In genomic region chr2:197846789-197847188, GRCh38 we compare ENCODE assay signal across 23 cellular contexts. TPM values are rescaled to one million over a fixed set of nuclear protein-coding genes. Genes with fewer than 3 reads are reported as not detected.
DNase-seq lines count a peak whose midpoint lies in the region; ATAC-seq and TF ChIP-seq lines count a peak whose summit lies in the region.
"Had no signal": no experiment of that assay in that cellular context is flagged by ENCODE, and none has a peak within 500 bp of the region (broad histone marks: within the 10 kb centered on the region; RNA-seq: fewer than 3 reads in every experiment).

No MANE protein-coding gene starts in this region.

- TF ChIP-seq POLR2A in gastroesophageal sphincter (IDR thresholded peaks at IDR 0.05) = no peak

- TF ChIP-seq EP300 in gastroesophageal sphincter (IDR thresholded peaks at IDR 0.05) = no peak

- H3K9me3 ChIP-seq in adipocyte (ENCODE audit: control insufficient read depth, low read length) (no peaks in the 10 kb centered on the region), gastroesophageal sphincter (no peaks in the 10 kb centered on the region)
- H3K9me3 ChIP-seq: esophagus squamous epithelium, upper lobe of left lung had no signal

- DNase-seq in activated naive CD8-positive, alpha-beta T cell treated with anti-CD3 and anti-CD28 coated beads, Interleukin-2, amount 50 U/mL, for 24 hours = no peak
- DNase-seq in adipocyte (ENCODE audit: low read depth) (peak; percentile 59), T1000 (lab: John Stamatoyannopoulos, UW) (no peak), brain microvascular endothelial cell (no peak)
- no peak for DNase-seq in stimulated activated CD4-positive, alpha-beta T cell treated with anti-CD3 and anti-CD28 coated beads, Interleukin-1b, Interleukin-23, amount 100 ng/mL, for 48 hours
- no peak for DNase-seq in stimulated activated naive CD4-positive, alpha-beta T cell treated with Interleukin-2 at 50 U/mL for 16 hours (lab: John Stamatoyannopoulos, UW)
- DNase-seq: activated CD8-positive, alpha-beta memory T cell treated with anti-CD3 and anti-CD28 coated beads, Interleukin-2, amount 50 U/mL, for 4 hours; activated effector memory CD4-positive, alpha-beta T cell treated with Interleukin-2 at 50 U/mL for 16 hours; cerebellar nuclear complex; effector CD8-positive, alpha-beta T cell; esophagus squamous epithelium; GF-D8; HCEC 1CT; natural killer cell; NCI-H1436; NCI-H526; retina; stimulated activated CD4-positive, alpha-beta T cell treated with anti-CD3 and anti-CD28 coated beads, Interleukin-12 subunit alpha, Interleukin-12 subunit beta, amount 100 ng/mL, for 4 hours; upper lobe of left lung had no signal

- H3K4me3 Mint-ChIP-seq in activated naive CD8-positive, alpha-beta T cell = peak overlapping the region; percentile 9
- no peak overlapping the region for H3K4me3 Mint-ChIP-seq in activated naive CD8-positive, alpha-beta T cell treated with anti-CD3 and anti-CD28 coated beads, Interleukin-2, amount 50 U/mL, for 24 hours
- H3K4me3 Mint-ChIP-seq: natural killer cell had no signal

- H3K4me3 ChIP-seq in adipocyte (ENCODE audit: low read length) = no peak overlapping the region
- H3K4me3 ChIP-seq in gastroesophageal sphincter = no peak overlapping the region
- no peak overlapping the region for H3K4me3 ChIP-seq in brain microvascular endothelial cell (ENCODE audit: low read depth, low read length)
- H3K4me3 ChIP-seq: esophagus squamous epithelium, upper lobe of left lung had no signal

- 33 to 40% methylated on average over 1 of the region's 1 CpG for WGBS in gastroesophageal sphincter (ENCODE audit: low coverage in 1 of 2), 2 donors

- in situ Hi-C loops in brain microvascular endothelial cell (cut with HindIII; ENCODE audit: low pct_ligation_motif_present, low sequenced_read_pairs) = no loop called here

- no peak for TF ChIP-seq CTCF in gastroesophageal sphincter (IDR thresholded peaks at IDR 0.05)
- TF ChIP-seq CTCF in brain microvascular endothelial cell (IDR thresholded peaks at IDR 0.05; ENCODE audit: low read depth, low read length, missing control alignments) = no peak

- H3K4me1 ChIP-seq in adipocyte (ENCODE audit: control insufficient read depth, insufficient read depth, low read length) (no peaks in the 10 kb centered on the region), gastroesophageal sphincter (peaks cover 6 to 45% (median 7%) of the 10 kb centered on the region in 3 donors)
- H3K4me1 ChIP-seq: esophagus squamous epithelium had no signal

- H3K36me3 Mint-ChIP-seq in activated naive CD8-positive, alpha-beta T cell = peaks cover 2% of the 10 kb centered on the region
- no peaks in the 10 kb centered on the region for H3K36me3 Mint-ChIP-seq in activated naive CD8-positive, alpha-beta T cell treated with anti-CD3 and anti-CD28 coated beads, Interleukin-2, amount 50 U/mL, for 24 hours (ENCODE audit: low read depth)
- H3K36me3 Mint-ChIP-seq: natural killer cell had no signal

- H3K27ac ChIP-seq in gastroesophageal sphincter (peak overlapping the region; percentile 39 to 68 (median 50)), brain microvascular endothelial cell (no peak overlapping the region)
- H3K27ac ChIP-seq: esophagus squamous epithelium, VCaP had no signal

- peak overlapping the region; percentile 46 for H3K27ac Mint-ChIP-seq in activated naive CD8-positive, alpha-beta T cell
- no peak overlapping the region for H3K27ac Mint-ChIP-seq in activated naive CD8-positive, alpha-beta T cell treated with anti-CD3 and anti-CD28 coated beads, Interleukin-2, amount 50 U/mL, for 24 hours
- H3K27ac Mint-ChIP-seq: natural killer cell had no signal

- H3K27me3 Mint-ChIP-seq in activated naive CD8-positive, alpha-beta T cell = no peaks in the 10 kb centered on the region
- no peaks in the 10 kb centered on the region for H3K27me3 Mint-ChIP-seq in activated naive CD8-positive, alpha-beta T cell treated with anti-CD3 and anti-CD28 coated beads, Interleukin-2, amount 50 U/mL, for 24 hours

- no peak for ATAC-seq in activated naive CD8-positive, alpha-beta T cell treated with anti-CD3 and anti-CD28 coated beads, Interleukin-2, amount 50 U/mL, for 24 hours
- ATAC-seq in gastroesophageal sphincter = no peak
- ATAC-seq: natural killer cell had no signal

- H3K27me3 ChIP-seq in adipocyte (replicated peaks; ENCODE audit: control insufficient read depth, insufficient read depth, low read length) (no peaks in the 10 kb centered on the region), gastroesophageal sphincter (no peaks in the 10 kb centered on the region), brain microvascular endothelial cell (replicated peaks) (no peaks in the 10 kb centered on the region)
- H3K27me3 ChIP-seq: esophagus squamous epithelium, upper lobe of left lung had no signal

- H3K4me1 Mint-ChIP-seq in activated naive CD8-positive, alpha-beta T cell (ENCODE audit: low read depth) = peaks cover 72% of the 10 kb centered on the region
- H3K4me1 Mint-ChIP-seq in activated naive CD8-positive, alpha-beta T cell treated with anti-CD3 and anti-CD28 coated beads, Interleukin-2, amount 50 U/mL, for 24 hours = peaks cover 60% of the 10 kb centered on the region
- H3K4me1 Mint-ChIP-seq: natural killer cell had no signal

- H3K9me3 Mint-ChIP-seq in activated naive CD8-positive, alpha-beta T cell (ENCODE audit: low read depth) = no peaks in the 10 kb centered on the region
- no peaks in the 10 kb centered on the region for H3K9me3 Mint-ChIP-seq in activated naive CD8-positive, alpha-beta T cell treated with anti-CD3 and anti-CD28 coated beads, Interleukin-2, amount 50 U/mL, for 24 hours

- H3K36me3 ChIP-seq in adipocyte (ENCODE audit: control insufficient read depth, insufficient read depth, low read length, severe bottlenecking) (no peaks in the 10 kb centered on the region), gastroesophageal sphincter (no peaks in the 10 kb centered on the region), brain microvascular endothelial cell (replicated peaks) (no peaks in the 10 kb centered on the region)
- H3K36me3 ChIP-seq: esophagus squamous epithelium, upper lobe of left lung had no signal

- H3K9ac ChIP-seq in adipocyte (ENCODE audit: low read length) = no peak overlapping the region

RNA-seq across cellular contexts. Expression of gene PLCL1, which starts 42.4 kb away (rescaled TPM):
- total RNA-seq in gastroesophageal sphincter = 10 to 100 TPM; 23.4 to 89.2 (median 47.4) TPM
- total RNA-seq: A673 had no signal
